In the genomic region with DNA sequence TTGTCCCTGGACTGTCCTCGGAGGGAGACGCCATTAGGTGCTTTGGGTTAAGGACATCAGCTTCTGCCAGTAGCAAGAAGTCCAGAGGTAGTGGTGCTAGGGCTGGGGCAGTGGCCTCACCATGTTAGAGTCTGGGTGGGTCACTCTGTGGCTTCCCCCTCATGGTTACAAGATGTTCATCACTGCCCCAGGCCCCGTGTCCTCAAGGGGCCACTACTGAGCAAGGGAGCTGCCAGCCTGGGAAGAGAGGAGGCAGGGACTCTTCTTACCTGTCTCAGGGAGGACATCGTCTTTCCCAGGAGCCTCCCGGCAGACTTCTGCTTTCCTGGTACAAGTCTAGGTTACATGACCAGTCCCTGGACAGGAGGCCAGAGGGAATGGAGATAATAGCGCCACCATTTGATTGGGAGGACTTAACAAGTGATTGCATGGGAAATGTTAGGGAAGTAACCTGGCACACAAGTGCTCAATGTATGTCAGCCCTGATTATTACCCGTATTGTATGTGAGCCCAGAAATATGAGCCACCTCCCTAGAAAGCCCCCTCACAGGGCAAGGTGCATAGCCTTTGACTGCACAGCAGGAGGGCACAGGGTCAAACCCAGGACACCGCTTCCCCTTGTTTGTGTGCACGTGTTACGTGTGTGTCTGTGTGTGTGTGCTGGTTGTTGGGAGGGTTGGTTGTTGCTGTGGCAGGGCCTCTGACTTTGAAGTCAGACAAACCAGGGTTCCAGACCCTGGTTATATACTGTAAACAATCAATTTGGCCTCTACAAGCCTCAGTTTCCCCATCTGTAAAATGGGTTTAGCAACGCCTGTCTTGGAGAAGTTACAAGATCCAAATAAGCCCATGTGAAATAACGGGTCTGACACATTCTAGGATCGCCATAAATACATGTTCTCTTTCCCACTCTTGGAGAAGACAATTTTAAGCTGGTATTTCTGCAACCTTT, we compare ENCODE assay signal across 19 cellular contexts. TPM values are rescaled to one million over a fixed set of nuclear protein-coding genes. Genes with fewer than 3 reads are reported as not detected.
DNase-seq lines count a peak whose midpoint lies in the region; ATAC-seq, FAIRE-seq and TF ChIP-seq lines count a peak whose summit lies in the region.
"Had no signal": no experiment of that assay in that cellular context is flagged by ENCODE, and none has a peak within 500 bp of the region (broad histone marks: within the 10 kb centered on the region; RNA-seq: fewer than 3 reads in every experiment).

No MANE protein-coding gene starts in this region.

- no peaks in the 10 kb centered on the region for H3K79me2 ChIP-seq in SU-DHL-6 (ENCODE audit: insufficient read depth, low read length)

- H3K36me3 ChIP-seq in SU-DHL-6 (ENCODE audit: low read length), result no peaks in the 10 kb centered on the region
- H3K36me3 ChIP-seq: SJSA1 had no signal

- 86% methylated on average over 13 of the region's 13 CpGs for WGBS in A549 (ENCODE audit: missing lambda C conversion rate)

- H3K4me3 ChIP-seq in A549 (no peak overlapping the region), HFF-Myc (replicated peaks; ENCODE audit: low read depth, low read length) (no peak overlapping the region), SU-DHL-6 (ENCODE audit: insufficient read depth, low read length, poor library complexity, severe bottlenecking) (no peak overlapping the region)
- H3K4me3 ChIP-seq: GM23248, PC-9, SJSA1 had no signal

- no peak overlapping the region for H3K27ac ChIP-seq in A549
- no peak overlapping the region for H3K27ac ChIP-seq in SU-DHL-6 (ENCODE audit: low read depth, low read length)
- H3K27ac ChIP-seq: GM23248, PC-9, SJSA1 had no signal

- ATAC-seq in A549, result no peak
- no peak for ATAC-seq in HG02763 (IDR thresholded peaks at IDR 0.05; ENCODE audit: unreplicated experiment)

- H3K4me2 ChIP-seq in A549, result no peak overlapping the region
- H3K4me2 ChIP-seq in SU-DHL-6 (ENCODE audit: low read depth, low read length, poor library complexity, severe bottlenecking), result no peak overlapping the region
- H3K4me2 ChIP-seq: PC-9 had no signal

- TF ChIP-seq POLR2A in A549 (IDR thresholded peaks at IDR 0.05; ENCODE audit: low read length), result no peak

- no peak overlapping the region for H3K9ac ChIP-seq in SU-DHL-6 (ENCODE audit: low read length)
- H3K9ac ChIP-seq: GM23248 had no signal

- no peaks in the 10 kb centered on the region for H3F3A ChIP-seq in SU-DHL-6 (ENCODE audit: insufficient read depth)

- DNase-seq in A549 (ENCODE audit: low read depth in 1 of 2, low spot score in 1 of 2), result peak in 1 of 2 experiments; percentile 50
- DNase-seq in HFF-Myc (ENCODE audit: extremely low read depth, low read depth), result no peak
- DNase-seq in iPS DF 19.7 (ENCODE audit: low read depth, low spot score), result peak; percentile 23
- no peak for DNase-seq in SIG-M5 (lab: John Stamatoyannopoulos, UW)
- no peak for DNase-seq in activated CD4-positive, alpha-beta T cell treated with anti-CD3 and anti-CD28 coated beads for 1 hour
- no peak for DNase-seq in ACHN
- DNase-seq: DND-41; GDM1; GM23248; MV-4-11; NCI-H1417 treated with DMSO at 0.1 percent for 48 hours; NCI-H2081; NCI-H524; NK-92 treated with Interleukin-12 subunit alpha and Interleukin-12 subunit beta, amount 100 ng/mL, for 24 hours; PC-9 had no signal

- no peak overlapping the region for H2AFZ ChIP-seq in SU-DHL-6 (ENCODE audit: low read depth, low read length, severe bottlenecking)
- H2AFZ ChIP-seq: GM23248, PC-9 had no signal

- POLR2A ChIA-PET in A549 (lab: Yijun Ruan, JAX), result no interaction called here

- H3K27me3 ChIP-seq in SU-DHL-6 (ENCODE audit: low read length), result no peaks in the 10 kb centered on the region
- H3K27me3 ChIP-seq: SJSA1 had no signal

- in situ Hi-C loops in ACHN (cut with HindIII; ENCODE audit: low pct_ligation_motif_present, low pct_unique_long_range_greater_than_20kb, low sequenced_read_pairs), result no loop called here

- CTCF ChIA-PET in A549 (lab: Yijun Ruan, JAX), result interaction anchor here (1.0 to 1.9 kb wide), 2 partner anchors 9 to 25 kb away, joined by 3 to 6 read pairs; no protein-coding TSS in a partner anchor

- H3K4me1 ChIP-seq in A549, result peaks cover 11% of the 10 kb centered on the region
- H3K4me1 ChIP-seq: SJSA1 had no signal

- H3K9me3 ChIP-seq in A549 (no peaks in the 10 kb centered on the region), SU-DHL-6 (ENCODE audit: insufficient read depth, low read length) (no peaks in the 10 kb centered on the region)
- H3K9me3 ChIP-seq: SJSA1 had no signal

- H3K9me2 ChIP-seq in SU-DHL-6 (replicated peaks; ENCODE audit: insufficient read depth, low read length), result no peaks in the 10 kb centered on the region

- TF ChIP-seq RAD21 in A549 (conservative IDR thresholded peaks at IDR 0.05 in 1 of 2, IDR thresholded peaks at IDR 0.05 in 1 of 2), result no peak

- FAIRE-seq in A549 (lab: Jason Lieb, UNC), result peak; percentile 23
- FAIRE-seq: GM12892 had no signal

- TF ChIP-seq CTCF in A549 (IDR thresholded peaks at IDR 0.05) (no peak), HFF-Myc (IDR thresholded peaks at IDR 0.05; ENCODE audit: low read depth, low read length, missing control alignments) (peak; percentile 5), SU-DHL-6 (IDR thresholded peaks at IDR 0.05; ENCODE audit: insufficient read depth, low read length, poor library complexity, severe bottlenecking) (peak; percentile 16)

- TF ChIP-seq EP300 in A549 (IDR thresholded peaks at IDR 0.05), result no peak

- H4K20me1 ChIP-seq in SU-DHL-6 (ENCODE audit: low read depth, low read length), result no peaks in the 10 kb centered on the region

TF ChIP-seq in A549, 52 proteins besides CTCF, POLR2A, EP300 and RAD21:
- 0 out of 2 replicates have a peak, but pooled peaks have one; percentile 76 for TF ChIP-seq KDM1A (IDR thresholded peaks at IDR 0.05; ENCODE audit: low read depth)
- TF ChIP-seq BHLHE40 (IDR thresholded peaks at IDR 0.05; ENCODE audit: low read depth, low read length), result no peak

RNA-seq across cellular contexts. Expression of a gene that starts 30.0 kb away (rescaled TPM):
- polyA plus RNA-seq in A549 (2011; rRNA removed) (12.8 and 18.3 TPM in 2 replicates), A549 (2017; fragmentation: RNase III; extraction: RNeasy Plus Mini Kit Qiagen cat#74134 plus additional on column Dnase treatment) (21.2 to 22.0 TPM (median 21.6 TPM) in 3 replicates)
- polyA plus RNA-seq in A549 (2012; cell fraction: cytosol; rRNA removed), result 28.5 and 34.4 TPM in 2 replicates
- polyA plus RNA-seq in A549 (2012; cell fraction: nucleus; rRNA removed), result 31.9 and 32.8 TPM in 2 replicates
- 11.8 and 14.1 TPM in 2 replicates for polyA minus RNA-seq in A549 (2011; rRNA and poly(A)+ RNA removed)
